In the genomic region with DNA sequence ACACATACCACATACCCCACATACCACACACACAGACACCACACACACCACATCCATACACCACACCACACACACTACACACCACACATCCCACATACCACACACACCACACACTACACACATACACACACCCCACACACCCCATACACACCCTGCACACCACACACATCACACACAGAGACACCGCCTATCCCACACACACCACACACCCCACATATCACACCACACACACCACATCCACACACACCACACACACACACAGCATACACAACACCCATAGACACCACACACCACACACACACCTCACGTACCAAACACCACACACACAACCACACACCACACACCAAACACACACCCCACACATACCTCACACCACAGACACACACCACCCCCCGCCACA, we compare ENCODE assay signal across 13 cellular contexts.
"Had no signal": no experiment of that assay in that cellular context is flagged by ENCODE, and none has a peak within 500 bp of the region (broad histone marks: within the 10 kb centered on the region; RNA-seq: fewer than 3 reads in every experiment).

No MANE protein-coding gene starts in this region.

- H3K27me3 ChIP-seq: heart left ventricle had no signal

- ATAC-seq: heart left ventricle had no signal

- H3K36me3 ChIP-seq: heart left ventricle, thoracic aorta had no signal

- FAIRE-seq: astrocyte, frontal cortex had no signal

- H3K9ac ChIP-seq: parathyroid adenoma had no signal

- H3K27ac Mint-ChIP-seq: activated B cell treated with CpG ODN at 0.5 μM for 24 hours had no signal

- H3K4me3 ChIP-seq: heart left ventricle, thoracic aorta had no signal

- H3K4me1 ChIP-seq: heart left ventricle, parathyroid adenoma had no signal

- H3K9me3 ChIP-seq: thoracic aorta had no signal

- DNase-seq: activated B cell treated with CpG ODN at 0.5 μM for 24 hours; activated CD4-positive, alpha-beta T cell treated with anti-CD3 and anti-CD28 coated beads, Interleukin-2, amount 50 U/mL, for 1 hour; activated gamma-delta T cell treated with Interleukin-2 at 50 U/mL for 16 hours; activated T-cell treated with anti-CD3 and anti-CD28 coated beads, Interleukin-2, amount 50 U/mL, for 48 hours; heart left ventricle; immature natural killer cell; stimulated activated CD4-positive, alpha-beta T cell treated with anti-CD3 and anti-CD28 coated beads, Interleukin-12 subunit alpha, Interleukin-12 subunit beta, amount 100 ng/mL, for 4 hours; stimulated activated CD4-positive, alpha-beta T cell treated with anti-CD3 and anti-CD28 coated beads, Interleukin-2, amount 100 ng/mL, for 24 hours had no signal

- H3K27ac ChIP-seq: epithelial cell of prostate, heart left ventricle, parathyroid adenoma, thoracic aorta had no signal

- H3K36me3 Mint-ChIP-seq: immature natural killer cell had no signal

- H3K4me1 Mint-ChIP-seq: activated B cell treated with CpG ODN at 0.5 μM for 24 hours had no signal

- H3K4me3 Mint-ChIP-seq: activated B cell treated with CpG ODN at 0.5 μM for 24 hours, immature natural killer cell had no signal
